ENCODE assay signal across 1 cellular context in genomic region chr12:113201187-113202177, GRCh38.
TF ChIP-seq lines count a peak whose summit lies in the region.

No MANE protein-coding gene starts in this region.

TF ChIP-seq in IMR-90, 13 proteins besides CTCF, POLR2A, EP300 and RAD21:
- no peak for TF ChIP-seq USF2 (IDR thresholded peaks at IDR 0.05; ENCODE audit: low read depth, low read length)
- TF ChIP-seq RCOR1 (IDR thresholded peaks at IDR 0.05; ENCODE audit: insufficient replicate concordance, low read length) = no peak
- no peak for TF ChIP-seq FOS (IDR thresholded peaks at IDR 0.05; ENCODE audit: low read depth, low read length)
- TF ChIP-seq CHD1 (IDR thresholded peaks at IDR 0.05; ENCODE audit: low read depth, low read length) = no peak
- no peak for TF ChIP-seq MAFK (IDR thresholded peaks at IDR 0.05; ENCODE audit: low read depth, low read length)
- TF ChIP-seq RFX5 (IDR thresholded peaks at IDR 0.05; ENCODE audit: low read depth, low read length) = no peak
- TF ChIP-seq MAZ (IDR thresholded peaks at IDR 0.05; ENCODE audit: borderline replicate concordance, low read depth, low read length) = no peak
- TF ChIP-seq MXI1 (IDR thresholded peaks at IDR 0.05; ENCODE audit: borderline replicate concordance, low read depth, low read length) = no peak
- no peak for TF ChIP-seq BHLHE40 (IDR thresholded peaks at IDR 0.05; ENCODE audit: low read depth, low read length)
- TF ChIP-seq SMC3 (IDR thresholded peaks at IDR 0.05; ENCODE audit: low read depth, low read length) = no peak
- TF ChIP-seq CEBPB (IDR thresholded peaks at IDR 0.05; ENCODE audit: low read depth, low read length) = no peak
- no peak for TF ChIP-seq NFE2L2 (IDR thresholded peaks at IDR 0.05; ENCODE audit: low read depth, low read length)
- no peak for TF ChIP-seq ELK1 (IDR thresholded peaks at IDR 0.05; ENCODE audit: borderline replicate concordance, low read depth, low read length)
